8 cellular contexts compared by ENCODE assay signal in the genomic region with DNA sequence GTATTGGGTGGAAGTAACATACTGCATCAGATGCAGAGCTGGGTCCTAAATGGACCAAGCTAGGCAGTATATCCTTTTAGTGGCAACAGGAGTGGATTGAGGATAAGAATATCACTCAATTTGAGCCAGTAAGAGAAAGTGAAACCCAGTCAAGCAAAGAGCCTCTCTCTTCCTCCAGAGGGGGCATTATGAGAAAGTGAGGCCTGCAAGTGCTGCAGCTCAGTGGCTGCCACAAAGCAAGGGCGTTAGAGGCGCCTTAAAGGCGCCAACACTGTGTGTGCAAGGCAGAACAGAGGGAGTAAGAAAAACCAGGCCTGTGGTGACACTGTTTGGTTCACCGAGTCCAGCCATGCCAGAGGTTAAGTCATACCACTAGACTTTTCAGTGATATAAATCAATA. TPM values are rescaled to one million over a fixed set of nuclear protein-coding genes. Genes with fewer than 3 reads are reported as not detected.
DNase-seq lines count a peak whose midpoint lies in the region; ATAC-seq and TF ChIP-seq lines count a peak whose summit lies in the region.

No MANE protein-coding gene starts in this region.

- peaks cover 76% of the 10 kb centered on the region for H3K79me2 ChIP-seq in OCI-LY3 (ENCODE audit: low read length)

- H3K4me1 Mint-ChIP-seq in endothelial cell (ENCODE audit: unreplicated experiment) = peaks cover 20% of the 10 kb centered on the region

- H3K27ac Mint-ChIP-seq in endothelial cell (ENCODE audit: unreplicated experiment) = no peak overlapping the region

- H3K4me3 Mint-ChIP-seq in endothelial cell (ENCODE audit: unreplicated experiment) = no peak overlapping the region

- H3K27me3 Mint-ChIP-seq in endothelial cell (ENCODE audit: unreplicated experiment) = no peaks in the 10 kb centered on the region

- H3K4me1 ChIP-seq in OCI-LY3 (ENCODE audit: low read length) (peaks cover 29% of the 10 kb centered on the region), gastrocnemius medialis (peaks cover 0 to 8% of the 10 kb centered on the region in 2 donors)

- ATAC-seq in GM18867 (IDR thresholded peaks at IDR 0.05; ENCODE audit: unreplicated experiment) (peak; percentile 99), HG02642 (IDR thresholded peaks at IDR 0.05; ENCODE audit: poor library complexity, unreplicated experiment) (peak; percentile 99), gastrocnemius medialis (no peak)

- H3K4me2 ChIP-seq in OCI-LY3 (ENCODE audit: low read length) = peak overlapping the region; percentile 87

- H3K9me3 ChIP-seq in OCI-LY3 (ENCODE audit: insufficient read depth, low read length) (no peaks in the 10 kb centered on the region), gastrocnemius medialis (no peaks in the 10 kb centered on the region)

- H3K4me3 ChIP-seq in OCI-LY3 (ENCODE audit: low read length) (peak overlapping the region; percentile 68), gastrocnemius medialis (no peak overlapping the region)

- intact Hi-C loops in gastrocnemius medialis (cut with DNase I; ENCODE audit: low total_unique reads) = no loop called here

- H3K36me3 ChIP-seq in OCI-LY3 (replicated peaks; ENCODE audit: low read depth, low read length) = peaks cover 14% of the 10 kb centered on the region
- no peaks in the 10 kb centered on the region for H3K36me3 ChIP-seq in gastrocnemius medialis

- no peak overlapping the region for H2AFZ ChIP-seq in OCI-LY3 (ENCODE audit: low read depth, low read length)

- H3K36me3 Mint-ChIP-seq in endothelial cell (ENCODE audit: low read depth, unreplicated experiment) = no peaks in the 10 kb centered on the region

- no peak for TF ChIP-seq POLR2A in gastrocnemius medialis (IDR thresholded peaks at IDR 0.05)

- in situ Hi-C loops in gastrocnemius medialis (cut with MboI; ENCODE audit: low sequenced_read_pairs in 4 of 4) = no loop called here

- no peaks in the 10 kb centered on the region for H3K9me3 Mint-ChIP-seq in endothelial cell (ENCODE audit: unreplicated experiment)

- DNase-seq in endothelial cell (ENCODE audit: low spot score) (peak; percentile 9), hippocampal formation (lab: John Stamatoyannopoulos, UW) (no peak), NCI-H82 treated with DMSO at 0.1 percent for 48 hours (lab: John Stamatoyannopoulos, UW; ENCODE audit: unreplicated experiment) (no peak), gastrocnemius medialis (no peak), NCI-H1092 (lab: John Stamatoyannopoulos, UW) (no peak)

- no peaks in the 10 kb centered on the region for H3K27me3 ChIP-seq in OCI-LY3 (ENCODE audit: low read depth, low read length)
- no peaks in the 10 kb centered on the region for H3K27me3 ChIP-seq in gastrocnemius medialis

- H3K9ac ChIP-seq in OCI-LY3 (ENCODE audit: low read length) = peak overlapping the region; percentile 56

- peak overlapping the region; percentile 70 for H3K27ac ChIP-seq in OCI-LY3 (ENCODE audit: low read length)
- no peak overlapping the region for H3K27ac ChIP-seq in gastrocnemius medialis

- H4K20me1 ChIP-seq in OCI-LY3 (ENCODE audit: insufficient read depth, low read length) = peaks cover 37% of the 10 kb centered on the region

- TF ChIP-seq CTCF in OCI-LY3 (IDR thresholded peaks at IDR 0.05; ENCODE audit: low read depth, low read length) (peak; percentile 35; the same call in 1 of the 2 replicates), endothelial cell (IDR thresholded peaks at IDR 0.05; ENCODE audit: unreplicated experiment) (no peak), gastrocnemius medialis (IDR thresholded peaks at IDR 0.05 in 4 of 5, conservative IDR thresholded peaks at IDR 0.05 in 1 of 5) (no peak)

RNA-seq across cellular contexts. Expression of gene STX18, which starts 17.5 kb away (rescaled TPM):
- total RNA-seq in endothelial cell (ENCODE audit: unreplicated experiment) = 24.0 TPM
- 10 to 100 TPM; 19.2 to 27.4 (median 20.7) TPM for total RNA-seq in gastrocnemius medialis

Comparison
In these comparisons a context has a peak if more than half of its experiments do, and no peak if none do; other contexts are left out.
1. ATAC-seq: peak in GM18867 (single experiment) and HG02642 (single experiment); none in gastrocnemius medialis (0 of 2).